ENCODE assay signal across 23 cellular contexts in genomic region chr15:81061490-81062235, GRCh38.
"Had no signal": no experiment of that assay in that cellular context is flagged by ENCODE, and none has a peak within 500 bp of the region (broad histone marks: within the 10 kb centered on the region; RNA-seq: fewer than 3 reads in every experiment).

No MANE protein-coding gene starts in this region.

- FAIRE-seq: islet of Langerhans had no signal

- ATAC-seq: effector memory CD8-positive, alpha-beta T cell; gastrocnemius medialis; left lung; lower lobe of right lung; natural killer cell; stimulated activated memory B cell treated with anti-CD40 and anti-IgM and Interleukin-4, amounts not matched to agents 10 μg/mL and 1 μg/mL and 100 μg/mL, for 72 hours; upper lobe of right lung had no signal

- H3K27ac ChIP-seq: epithelial cell of prostate, esophagus muscularis mucosa, gastrocnemius medialis, heart right ventricle, left lung, lower lobe of right lung, ovary, right atrium auricular region, tibial artery, upper lobe of right lung, vagina had no signal

- H3K9me3 Mint-ChIP-seq: dendritic cell treated with granulocyte-macrophage colony-stimulating factor and Interleukin-4, amounts not matched to agents 40 ng/mL and 50 ng/mL, for 4 days; effector memory CD8-positive, alpha-beta T cell; memory B cell; natural killer cell; stimulated activated naive CD8-positive, alpha-beta T cell treated with anti-CD3 and anti-CD28 coated beads, Interleukin-15, Interleukin-2, amounts not matched to agents 100 ng/mL and 50 ng/mL, for 24 hours had no signal

- H3K36me3 Mint-ChIP-seq: memory B cell; mesothelial cell of epicardium; natural killer cell; stimulated activated memory B cell treated with anti-CD40 and anti-IgM and Interleukin-4, amounts not matched to agents 10 μg/mL and 1 μg/mL and 100 μg/mL, for 72 hours had no signal

- H3K4me1 Mint-ChIP-seq: mesothelial cell of epicardium, natural killer cell, neural crest cell had no signal

- H3K27me3 Mint-ChIP-seq: memory B cell; stimulated activated memory B cell treated with anti-CD40 and anti-IgM and Interleukin-4, amounts not matched to agents 10 μg/mL and 1 μg/mL and 100 μg/mL, for 72 hours; stimulated activated naive CD8-positive, alpha-beta T cell treated with anti-CD3 and anti-CD28 coated beads, Interleukin-15, Interleukin-2, amounts not matched to agents 100 ng/mL and 50 ng/mL, for 24 hours had no signal

- H3K4me3 ChIP-seq: esophagus muscularis mucosa, gastrocnemius medialis, heart right ventricle, left lung, lower lobe of right lung, ovary, right atrium auricular region, smooth muscle cell, tibial artery, upper lobe of right lung, vagina had no signal

- H3K4me2 ChIP-seq: smooth muscle cell had no signal

- H3K36me3 ChIP-seq: esophagus muscularis mucosa, gastrocnemius medialis, heart right ventricle, left lung, lower lobe of right lung, ovary, right atrium auricular region, tibial artery, upper lobe of right lung, vagina had no signal

- H3K9me3 ChIP-seq: gastrocnemius medialis, left lung, lower lobe of right lung, ovary, upper lobe of right lung, vagina had no signal

- H3K27ac Mint-ChIP-seq: effector memory CD8-positive, alpha-beta T cell; memory B cell; mesothelial cell of epicardium; natural killer cell; stimulated activated memory B cell treated with anti-CD40 and anti-IgM and Interleukin-4, amounts not matched to agents 10 μg/mL and 1 μg/mL and 100 μg/mL, for 72 hours; stimulated activated naive CD8-positive, alpha-beta T cell treated with anti-CD3 and anti-CD28 coated beads, Interleukin-15, Interleukin-2, amounts not matched to agents 100 ng/mL and 50 ng/mL, for 24 hours had no signal

- H3K4me3 Mint-ChIP-seq: dendritic cell treated with granulocyte-macrophage colony-stimulating factor and Interleukin-4, amounts not matched to agents 40 ng/mL and 50 ng/mL, for 4 days; effector memory CD8-positive, alpha-beta T cell; memory B cell; mesothelial cell of epicardium; natural killer cell; neural crest cell; stimulated activated memory B cell treated with anti-CD40 and anti-IgM and Interleukin-4, amounts not matched to agents 10 μg/mL and 1 μg/mL and 100 μg/mL, for 72 hours; stimulated activated naive CD8-positive, alpha-beta T cell treated with anti-CD3 and anti-CD28 coated beads, Interleukin-15, Interleukin-2, amounts not matched to agents 100 ng/mL and 50 ng/mL, for 24 hours had no signal

- H3K27me3 ChIP-seq: esophagus muscularis mucosa, gastrocnemius medialis, heart right ventricle, left lung, ovary, right atrium auricular region, tibial artery, upper lobe of right lung, vagina had no signal

- H3K4me1 ChIP-seq: esophagus muscularis mucosa, gastrocnemius medialis, lower lobe of right lung, right atrium auricular region, upper lobe of right lung, vagina had no signal

- DNase-seq: effector memory CD8-positive, alpha-beta T cell; gastrocnemius medialis; heart right ventricle; hypothalamus; left lung; lower lobe of right lung; natural killer cell; ovary; stimulated activated CD4-positive, alpha-beta T cell treated with anti-CD3 and anti-CD28 coated beads, Interleukin-4, amount 100 ng/mL, for 1 hour; tibial artery; upper lobe of right lung had no signal
